Comparison of ENCODE assay signal across 8 cellular contexts in genomic region chr12:49369723-49370145, GRCh38. TPM values are rescaled to one million over a fixed set of nuclear protein-coding genes. Genes with fewer than 3 reads are reported as not detected.
DNase-seq lines count a peak whose midpoint lies in the region; ATAC-seq, FAIRE-seq and TF ChIP-seq lines count a peak whose summit lies in the region.

No MANE protein-coding gene starts in this region.

- no peak overlapping the region for H3K4me3 ChIP-seq in BE2C (ENCODE audit: low read depth, low read length)
- H3K4me3 ChIP-seq in GM12878: peak overlapping the region; percentile 89
- H3K4me3 ChIP-seq in muscle layer of duodenum (ENCODE audit: low read depth in 1 of 2, low read length in 2 of 2): no peak overlapping the region

- H3K79me2 ChIP-seq in GM12878 (ENCODE audit: control insufficient read depth, insufficient read depth, low read length): peaks cover 85% of the 10 kb centered on the region

- in situ Hi-C loops in GM12878 (cut with MboI): no loop called here

- RAD21 ChIA-PET in GM12878 (lab: Charles Lee; ENCODE audit: unreplicated experiment): interaction anchor here (0.6 to 5.5 kb wide), 6 partner anchors 11 to 398 kb away, joined by 3 to 33 read pairs (median 8); no protein-coding TSS in a partner anchor

- SMC1A ChIA-PET in GM12878 (lab: Charles Lee; ENCODE audit: uncharacterized antibody, unreplicated experiment): interaction anchor here (0.6 to 25.7 kb wide), 8 partner anchors 8 to 144 kb away, joined by 4 to 740 read pairs (median 5); no protein-coding TSS in a partner anchor

- CTCF ChIA-PET in GM12878 (lab: Yijun Ruan, JAX): interaction anchor here (1.2 to 18.7 kb wide), 7 partner anchors 12 to 282 kb away, joined by 3 to 712 read pairs (median 5); no protein-coding TSS in a partner anchor

- peak; percentile 94 for FAIRE-seq in GM12878 (lab: Jason Lieb, UNC)

- ATAC-seq in HG02870 (IDR thresholded peaks at IDR 0.05; ENCODE audit: unreplicated experiment): peak; percentile 42
- peak; percentile 59 for ATAC-seq in GM12878

- 0 out of 4 replicates have a peak, but pooled peaks of 1 of the 2 experiments have one; percentile 38 for TF ChIP-seq EP300 in GM12878 (IDR thresholded peaks at IDR 0.05; ENCODE audit: borderline replicate concordance in 1 of 2, control insufficient read depth in 1 of 2, low read depth in 2 of 2, low read length in 2 of 2)

- no TSS peak for BruUV-seq in GM12878 (replicated peaks; lab: Mats Ljungman, UMichigan)

- peak overlapping the region; percentile 3; the same call in 1 of the 2 replicates for H2AFZ ChIP-seq in GM12878 (ENCODE audit: control insufficient read depth, low read depth, low read length)

- TF ChIP-seq POLR2A in GM15510 (IDR thresholded peaks at IDR 0.05; ENCODE audit: borderline replicate concordance, extremely low read depth, insufficient read length): peak; percentile 20
- TF ChIP-seq POLR2A in GM12878 (IDR thresholded peaks at IDR 0.05; ENCODE audit: low read depth, low read length): no peak

- no peaks in the 10 kb centered on the region for H4K20me1 ChIP-seq in GM12878 (ENCODE audit: control insufficient read depth, insufficient read depth)

- H3K36me3 ChIP-seq in BE2C (peaks cover 10% of the 10 kb centered on the region), GM12878 (ENCODE audit: control insufficient read depth in 2 of 2, insufficient read depth in 2 of 2, low read length in 1 of 2) (peaks cover 0 to 5% of the 10 kb centered on the region in 2 experiments; a peak in 2 of 4 replicates), muscle layer of duodenum (ENCODE audit: control insufficient read depth in 1 of 2, insufficient read depth in 2 of 2, low read length in 2 of 2) (peaks cover 0 to 4% of the 10 kb centered on the region in 2 donors)

- POLR2A ChIA-PET in GM12878 (lab: Charles Lee): interaction anchor here (0.5 to 2.3 kb wide), 10 partner anchors 12 to 334 kb away, joined by 3 to 8 read pairs (median 4); partner anchors contain the start of gene TROAP

- H3K27ac ChIP-seq in GM12878 (ENCODE audit: control insufficient read depth, insufficient read depth): peak overlapping the region; percentile 97
- peak overlapping the region; percentile 6 for H3K27ac ChIP-seq in muscle layer of duodenum (ENCODE audit: low read length)

- no peak for TF ChIP-seq RAD21 in GM12878 (IDR thresholded peaks at IDR 0.05; ENCODE audit: insufficient read depth, low read depth, low read length)

- TF ChIP-seq CTCF in BE2C (IDR thresholded peaks at IDR 0.05; ENCODE audit: low read depth, low read length) (peak; percentile 57), GM12878 (IDR thresholded peaks at IDR 0.05 in 2 of 3, conservative IDR thresholded peaks at IDR 0.05 in 1 of 3; ENCODE audit: control insufficient read depth in 2 of 3, extremely low read depth in 1 of 3, insufficient read depth in 1 of 3, low read depth in 3 of 3, low read length in 3 of 3) (peak; percentile 36 to 65 (median 54))

- DNase-seq in BE2C (peak; percentile 45), NCI-H526 (lab: John Stamatoyannopoulos, UW) (peak; percentile 7 to 42), GM12878 (ENCODE audit: low read depth, low spot score) (peak; percentile 79), KG1 (lab: John Stamatoyannopoulos, UW) (no peak), NCI-H128 (lab: John Stamatoyannopoulos, UW; ENCODE audit: unreplicated experiment) (no peak)

- H3K9me3 ChIP-seq in BE2C (no peaks in the 10 kb centered on the region), GM12878 (replicated peaks; ENCODE audit: control insufficient read depth, insufficient read depth, low read length) (no peaks in the 10 kb centered on the region), muscle layer of duodenum (ENCODE audit: control insufficient read depth in 1 of 2, low read length in 2 of 2) (no peaks in the 10 kb centered on the region)

- H3K9ac ChIP-seq in GM12878 (ENCODE audit: control insufficient read depth, insufficient read depth, low read length): peak overlapping the region; percentile 97

- H3K4me2 ChIP-seq in GM12878 (ENCODE audit: control insufficient read depth, insufficient read depth): peak overlapping the region; percentile 97

- no peaks in the 10 kb centered on the region; the same call in none of the 2 replicates for H3K4me1 ChIP-seq in BE2C
- H3K4me1 ChIP-seq in GM12878 (ENCODE audit: control insufficient read depth, insufficient read depth, low read length): peaks cover 16% of the 10 kb centered on the region
- peaks cover 4 to 6% of the 10 kb centered on the region in 2 donors for H3K4me1 ChIP-seq in muscle layer of duodenum (ENCODE audit: control insufficient read depth in 1 of 2, insufficient read depth in 2 of 2, low read length in 2 of 2)

- intact Hi-C loops in GM12878 (cut with micrococcal nuclease; ENCODE audit: unreplicated experiment): loop anchor here (1.0 to 5.0 kb wide), 2 partner anchors 58 to 338 kb away; partner anchors contain the start of gene FMNL3

- WGBS in GM12878 (ENCODE audit: insufficient coverage, insufficient replicate concordance, low lambda C conversion rate, missing lambda C conversion rate): under 1% methylated on average over 5 of the region's 5 CpGs

- H3K27me3 ChIP-seq in BE2C (no peaks in the 10 kb centered on the region), GM12878 (replicated peaks in 1 of 2; ENCODE audit: control insufficient read depth in 2 of 2, insufficient read depth in 2 of 2, low read length in 1 of 2) (no peaks in the 10 kb centered on the region), muscle layer of duodenum (ENCODE audit: low read depth, low read length) (no peaks in the 10 kb centered on the region)

RNA-seq across cellular contexts. Expression of gene SPATS2, which starts 2.5 kb away (rescaled TPM):
- polyA plus RNA-seq in BE2C (2012; ENCODE audit: insufficient read depth, insufficient read length, low read depth): 33.0 TPM
- 99.1 and 102 TPM in 2 replicates for total RNA-seq in GM12878 (2013; cell fraction: nucleolus; rRNA removed)
- 17.2 and 23.0 TPM in 2 replicates for total RNA-seq in GM12878 (2014; rRNA removed)
- total RNA-seq in GM12878 (2014; rRNA removed; fragmentation: Illumina TruSeq; extraction: Trizol): 29.6 and 30.0 TPM in 2 replicates
- 22.7 and 26.2 TPM in 2 replicates for total RNA-seq in GM12878 (2021)
- polyA plus RNA-seq in GM12878 (2011; ENCODE audit: low read depth): 24.7 TPM
- 54.2 and 76.7 TPM in 2 replicates for polyA plus RNA-seq in GM12878 (2011; rRNA removed)
- polyA plus RNA-seq in GM12878 (2011; cell fraction: cytosol; rRNA removed): 45.9 and 58.8 TPM in 2 replicates
- 29.2 and 32.2 TPM in 2 replicates for polyA plus RNA-seq in GM12878 (2011; cell fraction: nucleus; rRNA removed)
- 26.5 and 28.7 TPM in 2 replicates for polyA plus RNA-seq in GM12878 (2012)
- 36.0 and 39.8 TPM in 2 replicates for polyA plus RNA-seq in GM12878 (2014; fragmentation: Illumina TruSeq; extraction: Trizol)
- 10 to 100 TPM in 1 of 2 experiments, 1 to 10 TPM in 1; 9.0 to 12.9 TPM for polyA plus RNA-seq in GM12878 (2014; fragmentation: Nextera tagmentation; extraction: Ambion mirVana)
- polyA plus RNA-seq in GM12878 (2014; rRNA removed): 25.2 TPM in 2 replicates
- polyA plus RNA-seq in GM12878 (2016; fragmentation: Nextera tagmentation; extraction: Ambion mirVana): 10 to 100 TPM; 28.8 to 36.9 TPM
- 73.0 and 74.3 TPM in 2 replicates for polyA minus RNA-seq in GM12878 (2011; rRNA and poly(A)+ RNA removed)
- 31.5 and 40.1 TPM in 2 replicates for polyA minus RNA-seq in GM12878 (2011; cell fraction: cytosol; rRNA and poly(A)+ RNA removed)
- 26.4 and 37.9 TPM in 2 replicates for polyA minus RNA-seq in GM12878 (2011; cell fraction: nucleus; rRNA and poly(A)+ RNA removed)

RNA-seq across cellular contexts. Expression of gene DNAJC22, which starts 23.0 kb away (rescaled TPM):
- 1.3 TPM for polyA plus RNA-seq in BE2C (2012; ENCODE audit: insufficient read depth, insufficient read length, low read depth)
- 1.1 and 1.2 TPM in 2 replicates for total RNA-seq in GM12878 (2013; cell fraction: nucleolus; rRNA removed)
- total RNA-seq in GM12878 (2014; rRNA removed) (0.05 and 0.11 TPM in 2 replicates), GM12878 (2014; rRNA removed; fragmentation: Illumina TruSeq; extraction: Trizol) (0.09 TPM in 2 replicates), GM12878 (2021) (0.15 and 0.19 TPM in 2 replicates)
- not detected for polyA plus RNA-seq in GM12878 (2011; ENCODE audit: low read depth)
- polyA plus RNA-seq in GM12878 (2011; rRNA removed) (0.61 and 0.82 TPM in 2 replicates), GM12878 (2014; fragmentation: Illumina TruSeq; extraction: Trizol) (0.06 and 0.10 TPM in 2 replicates), GM12878 (2014; fragmentation: Nextera tagmentation; extraction: Ambion mirVana) (not detected), GM12878 (2014; rRNA removed) (0.20 and 0.44 TPM in 2 replicates), GM12878 (2016; fragmentation: Nextera tagmentation; extraction: Ambion mirVana) (under 1 TPM in 1 of 2 experiments, not detected in 1; 0.13 TPM)
- polyA plus RNA-seq in GM12878 (2011; cell fraction: cytosol; rRNA removed): 0.75 and 1.2 TPM in 2 replicates
- 1.3 and 1.5 TPM in 2 replicates for polyA plus RNA-seq in GM12878 (2011; cell fraction: nucleus; rRNA removed)
- 0.08 and 0.19 TPM in 2 replicates for polyA plus RNA-seq in GM12878 (2012)
- polyA minus RNA-seq in GM12878 (2011; rRNA and poly(A)+ RNA removed): 0.44 and 0.77 TPM in 2 replicates
- not detected in 2 replicates for polyA minus RNA-seq in GM12878 (2011; cell fraction: cytosol; rRNA and poly(A)+ RNA removed)
- 0.57 and 0.60 TPM in 2 replicates for polyA minus RNA-seq in GM12878 (2011; cell fraction: nucleus; rRNA and poly(A)+ RNA removed)

RNA-seq across cellular contexts. Expression of gene C1QL4, which starts 32.7 kb away (rescaled TPM):
- 4.9 TPM for polyA plus RNA-seq in BE2C (2012; ENCODE audit: insufficient read depth, insufficient read length, low read depth)
- not detected in 2 replicates for total RNA-seq in GM12878 (2013; cell fraction: nucleolus; rRNA removed)
- total RNA-seq in GM12878 (2014; rRNA removed): not detected in 2 replicates
- not detected in 2 replicates for total RNA-seq in GM12878 (2014; rRNA removed; fragmentation: Illumina TruSeq; extraction: Trizol)
- not detected in 2 replicates for total RNA-seq in GM12878 (2021)
- polyA plus RNA-seq in GM12878 (2011; ENCODE audit: low read depth): not detected
- polyA plus RNA-seq in GM12878 (2011; rRNA removed): not detected in 2 replicates
- polyA plus RNA-seq in GM12878 (2011; cell fraction: cytosol; rRNA removed): 0.03 TPM in 1 of 2 replicates, not detected in the other
- polyA plus RNA-seq in GM12878 (2011; cell fraction: nucleus; rRNA removed): 0.06 and 0.13 TPM in 2 replicates
- 0.12 and 0.13 TPM in 2 replicates for polyA plus RNA-seq in GM12878 (2012)
- not detected in 2 replicates for polyA plus RNA-seq in GM12878 (2014; fragmentation: Illumina TruSeq; extraction: Trizol)
- polyA plus RNA-seq in GM12878 (2014; fragmentation: Nextera tagmentation; extraction: Ambion mirVana): not detected
- polyA plus RNA-seq in GM12878 (2014; rRNA removed): 0.05 TPM in 1 of 2 replicates, not detected in the other
- not detected for polyA plus RNA-seq in GM12878 (2016; fragmentation: Nextera tagmentation; extraction: Ambion mirVana)
- polyA minus RNA-seq in GM12878 (2011; rRNA and poly(A)+ RNA removed): not detected in 2 replicates
- not detected in 2 replicates for polyA minus RNA-seq in GM12878 (2011; cell fraction: cytosol; rRNA and poly(A)+ RNA removed)
- 0.19 TPM in 1 of 2 replicates, not detected in the other for polyA minus RNA-seq in GM12878 (2011; cell fraction: nucleus; rRNA and poly(A)+ RNA removed)

RNA-seq across cellular contexts. Expression of gene TROAP, which starts 46.7 kb away (rescaled TPM):
- 24.6 TPM for polyA plus RNA-seq in BE2C (2012; ENCODE audit: insufficient read depth, insufficient read length, low read depth)
- 21.4 and 21.8 TPM in 2 replicates for total RNA-seq in GM12878 (2013; cell fraction: nucleolus; rRNA removed)
- total RNA-seq in GM12878 (2014; rRNA removed) (38.9 and 39.1 TPM in 2 replicates), GM12878 (2014; rRNA removed; fragmentation: Illumina TruSeq; extraction: Trizol) (40.1 and 44.2 TPM in 2 replicates), GM12878 (2021) (48.8 and 58.2 TPM in 2 replicates)
- 13.1 TPM for polyA plus RNA-seq in GM12878 (2011; ENCODE audit: low read depth)
- polyA plus RNA-seq in GM12878 (2011; rRNA removed) (15.6 and 29.0 TPM in 2 replicates), GM12878 (2014; fragmentation: Illumina TruSeq; extraction: Trizol) (41.8 and 93.7 TPM in 2 replicates), GM12878 (2014; fragmentation: Nextera tagmentation; extraction: Ambion mirVana) (10 to 100 TPM; 26.8 to 46.9 TPM), GM12878 (2014; rRNA removed) (69.9 and 75.4 TPM in 2 replicates), GM12878 (2016; fragmentation: Nextera tagmentation; extraction: Ambion mirVana) (10 to 100 TPM; 59.3 to 59.8 TPM)
- polyA plus RNA-seq in GM12878 (2011; cell fraction: cytosol; rRNA removed): 22.7 and 35.7 TPM in 2 replicates
- polyA plus RNA-seq in GM12878 (2011; cell fraction: nucleus; rRNA removed): 112 and 150 TPM in 2 replicates
- polyA plus RNA-seq in GM12878 (2012): 23.4 and 24.0 TPM in 2 replicates
- 17.0 and 28.9 TPM in 2 replicates for polyA minus RNA-seq in GM12878 (2011; rRNA and poly(A)+ RNA removed)
- 13.1 and 17.6 TPM in 2 replicates for polyA minus RNA-seq in GM12878 (2011; cell fraction: cytosol; rRNA and poly(A)+ RNA removed)
- 37.7 and 62.9 TPM in 2 replicates for polyA minus RNA-seq in GM12878 (2011; cell fraction: nucleus; rRNA and poly(A)+ RNA removed)

Comparison
In these comparisons a context has a peak if more than half of its experiments do, and no peak if none do; other contexts are left out.
1. DNase-seq: peak in BE2C (single experiment), NCI-H526 (2 of 2) and GM12878 (single experiment); none in KG1 (single experiment) and NCI-H128 (single experiment).